37 cellular contexts compared by ENCODE assay signal in genomic region chr22:50049299-50050195, GRCh38. TPM values are rescaled to one million over a fixed set of nuclear protein-coding genes. Genes with fewer than 3 reads are reported as not detected.
"Had no signal": no experiment of that assay in that cellular context is flagged by ENCODE, and none has a peak within 500 bp of the region (broad histone marks: within the 10 kb centered on the region; RNA-seq: fewer than 3 reads in every experiment).

No MANE protein-coding gene starts in this region.

- H3K9me3 Mint-ChIP-seq: activated naive CD4-positive, alpha-beta T cell treated with anti-CD3 and anti-CD28 coated beads, Interleukin-2, amount 50 U/mL, for 24 hours had no signal

- H3K4me3 ChIP-seq: body of pancreas, breast epithelium, PC-9, SK-N-MC had no signal

- H3K36me3 ChIP-seq: breast epithelium, WERI-Rb-1 had no signal

- H3K27me3 ChIP-seq: body of pancreas had no signal

- H3K4me3 Mint-ChIP-seq: activated CD4-positive, alpha-beta memory T cell treated with anti-CD3 and anti-CD28 coated beads, Interleukin-2, amount 10 ng/mL, durations not matched to agents 7 days and 5 days; activated CD8-positive, alpha-beta memory T cell treated with anti-CD3 and anti-CD28 coated beads, Interleukin-2, amount 10 ng/mL, durations not matched to agents 7 days and 5 days; activated naive CD4-positive, alpha-beta T cell treated with anti-CD3 and anti-CD28 coated beads, Interleukin-2, amount 50 U/mL, for 24 hours; activated naive CD8-positive, alpha-beta T cell treated with anti-CD3 and anti-CD28 coated beads, Interleukin-2, amount 10 ng/mL, durations not matched to agents 7 days and 5 days had no signal

- H3K9me3 ChIP-seq: body of pancreas had no signal

- ATAC-seq: activated CD8-positive, alpha-beta memory T cell treated with anti-CD3 and anti-CD28 coated beads, Interleukin-2, amount 10 ng/mL, durations not matched to agents 7 days and 5 days; body of pancreas; Right ventricle myocardium inferior had no signal

- DNase-seq: activated CD4-positive, alpha-beta memory T cell treated with anti-CD3 and anti-CD28 coated beads, Interleukin-2, amount 10 ng/mL, durations not matched to agents 7 days and 5 days; activated CD4-positive, alpha-beta T cell treated with anti-CD3 and anti-CD28 coated beads for 1 hour; activated CD4-positive, alpha-beta T cell treated with anti-CD3 and anti-CD28 coated beads for 48 hours; activated CD4-positive, CD25-positive, alpha-beta regulatory T cell; activated CD8-positive, alpha-beta memory T cell treated with anti-CD3 and anti-CD28 coated beads for 24 hours; activated CD8-positive, alpha-beta memory T cell treated with anti-CD3 and anti-CD28 coated beads, Interleukin-2, amount 10 ng/mL, durations not matched to agents 7 days and 5 days; activated CD8-positive, alpha-beta memory T cell treated with anti-CD3 and anti-CD28 coated beads, Interleukin-2, amount 50 U/mL, for 48 hours; activated gamma-delta T cell; activated naive CD4-positive, alpha-beta T cell treated with Interleukin-2 at 50 U/mL for 16 hours; activated naive CD8-positive, alpha-beta T cell treated with anti-CD3 and anti-CD28 coated beads, Interleukin-2, amount 10 ng/mL, durations not matched to agents 7 days and 5 days; activated T-cell treated with anti-CD3 and anti-CD28 coated beads, Interleukin-2, amount 50 U/mL, for 1 hour; amygdala; body of pancreas; Karpas-422; KBM-7; NCI-H1048; NCI-H1436 treated with DMSO at 0.1 percent for 48 hours; NCI-H1694 treated with DMSO at 0.1 percent for 48 hours; NCI-H2029; NCI-H345; NCI-H524 treated with DMSO at 0.1 percent for 48 hours; PC-9; T1000; WERI-Rb-1 had no signal

- H3K27ac Mint-ChIP-seq: activated CD4-positive, alpha-beta memory T cell treated with anti-CD3 and anti-CD28 coated beads, Interleukin-2, amount 10 ng/mL, durations not matched to agents 7 days and 5 days; activated CD8-positive, alpha-beta memory T cell treated with anti-CD3 and anti-CD28 coated beads, Interleukin-2, amount 10 ng/mL, durations not matched to agents 7 days and 5 days; activated naive CD4-positive, alpha-beta T cell treated with anti-CD3 and anti-CD28 coated beads, Interleukin-2, amount 50 U/mL, for 24 hours; activated naive CD8-positive, alpha-beta T cell treated with anti-CD3 and anti-CD28 coated beads, Interleukin-2, amount 10 ng/mL, durations not matched to agents 7 days and 5 days; activated T-helper 2 cell treated with anti-CD3 and anti-CD28 coated beads, Interferon-gamma antibody, Interleukin-2, Interleukin-4, amounts not matched to agents 10 μg/mL and 5 μg/mL and 100 μg/mL, durations not matched to agents 14 hours and 24 hours and 36 hours; IgD-negative memory B cell had no signal

- H3K27ac ChIP-seq: body of pancreas, breast epithelium, PC-9, RWPE1, SK-N-MC, WERI-Rb-1 had no signal

- H3K36me3 Mint-ChIP-seq: activated CD8-positive, alpha-beta memory T cell treated with anti-CD3 and anti-CD28 coated beads, Interleukin-2, amount 10 ng/mL, durations not matched to agents 7 days and 5 days; activated naive CD4-positive, alpha-beta T cell treated with anti-CD3 and anti-CD28 coated beads, Interleukin-2, amount 50 U/mL, for 24 hours; activated naive CD8-positive, alpha-beta T cell treated with anti-CD3 and anti-CD28 coated beads, Interleukin-2, amount 10 ng/mL, durations not matched to agents 7 days and 5 days had no signal

- H3K4me1 ChIP-seq: body of pancreas, breast epithelium had no signal

RNA-seq across cellular contexts. Expression of gene TTLL8, which starts 8.6 kb away (rescaled TPM):
- total RNA-seq: activated CD4-positive, alpha-beta memory T cell treated with anti-CD3 and anti-CD28 coated beads, Interleukin-2, amount 10 ng/mL, durations not matched to agents 7 days and 5 days; activated CD8-positive, alpha-beta memory T cell treated with anti-CD3 and anti-CD28 coated beads, Interleukin-2, amount 10 ng/mL, durations not matched to agents 7 days and 5 days; activated naive CD8-positive, alpha-beta T cell treated with anti-CD3 and anti-CD28 coated beads, Interleukin-2, amount 10 ng/mL, durations not matched to agents 7 days and 5 days; activated T-helper 2 cell treated with anti-CD3 and anti-CD28 coated beads, Interferon-gamma antibody, Interleukin-2, Interleukin-4, amounts not matched to agents 10 μg/mL and 5 μg/mL and 100 μg/mL, durations not matched to agents 14 hours and 24 hours and 36 hours; astrocyte; body of pancreas; breast epithelium; MCF 10A; NCI-H460; PC-9; Right ventricle myocardium inferior; T-helper 1 cell treated with Interleukin-12 subunit alpha and Interleukin-12 subunit beta and Interleukin-4 antibody, amounts not matched to agents 30 ng/mL and 1 ng/mL, for 36 hours; T-helper 2 cell treated with Interferon-gamma antibody and Interleukin-4, amounts not matched to agents 100 ng/mL and 5 ng/mL, for 36 hours had no signal
- polyA plus RNA-seq: adipose tissue, IgD-negative memory B cell had no signal

RNA-seq across cellular contexts. Expression of gene MLC1, which starts 35.7 kb away (rescaled TPM):
- total RNA-seq: activated T-helper 2 cell treated with anti-CD3 and anti-CD28 coated beads, Interferon-gamma antibody, Interleukin-2, Interleukin-4, amounts not matched to agents 10 μg/mL and 5 μg/mL and 100 μg/mL, durations not matched to agents 14 hours and 24 hours and 36 hours; body of pancreas; MCF 10A; NCI-H460; PC-9 had no signal

RNA-seq across cellular contexts. Expression of gene IL17REL, which starts 37.0 kb away (rescaled TPM):
- total RNA-seq: activated CD4-positive, alpha-beta memory T cell treated with anti-CD3 and anti-CD28 coated beads, Interleukin-2, amount 10 ng/mL, durations not matched to agents 7 days and 5 days; activated naive CD8-positive, alpha-beta T cell treated with anti-CD3 and anti-CD28 coated beads, Interleukin-2, amount 10 ng/mL, durations not matched to agents 7 days and 5 days; activated T-helper 2 cell treated with anti-CD3 and anti-CD28 coated beads, Interferon-gamma antibody, Interleukin-2, Interleukin-4, amounts not matched to agents 10 μg/mL and 5 μg/mL and 100 μg/mL, durations not matched to agents 14 hours and 24 hours and 36 hours; astrocyte; body of pancreas; breast epithelium; MCF 10A; NCI-H460; PC-9; Right ventricle myocardium inferior; T-helper 1 cell treated with Interleukin-12 subunit alpha and Interleukin-12 subunit beta and Interleukin-4 antibody, amounts not matched to agents 30 ng/mL and 1 ng/mL, for 36 hours; T-helper 2 cell treated with Interferon-gamma antibody and Interleukin-4, amounts not matched to agents 100 ng/mL and 5 ng/mL, for 36 hours had no signal
- polyA plus RNA-seq: IgD-negative memory B cell had no signal

RNA-seq across cellular contexts. Expression of gene MOV10L1, which starts 40.3 kb away (rescaled TPM):
- total RNA-seq: activated CD4-positive, alpha-beta memory T cell treated with anti-CD3 and anti-CD28 coated beads, Interleukin-2, amount 10 ng/mL, durations not matched to agents 7 days and 5 days; activated naive CD8-positive, alpha-beta T cell treated with anti-CD3 and anti-CD28 coated beads, Interleukin-2, amount 10 ng/mL, durations not matched to agents 7 days and 5 days; MCF 10A; PC-9; Right ventricle myocardium inferior; T-helper 1 cell treated with Interleukin-12 subunit alpha and Interleukin-12 subunit beta and Interleukin-4 antibody, amounts not matched to agents 30 ng/mL and 1 ng/mL, for 36 hours; T-helper 2 cell treated with Interferon-gamma antibody and Interleukin-4, amounts not matched to agents 100 ng/mL and 5 ng/mL, for 36 hours had no signal
- polyA plus RNA-seq: IgD-negative memory B cell had no signal
